14 cellular contexts compared by ENCODE assay signal in the genomic region with DNA sequence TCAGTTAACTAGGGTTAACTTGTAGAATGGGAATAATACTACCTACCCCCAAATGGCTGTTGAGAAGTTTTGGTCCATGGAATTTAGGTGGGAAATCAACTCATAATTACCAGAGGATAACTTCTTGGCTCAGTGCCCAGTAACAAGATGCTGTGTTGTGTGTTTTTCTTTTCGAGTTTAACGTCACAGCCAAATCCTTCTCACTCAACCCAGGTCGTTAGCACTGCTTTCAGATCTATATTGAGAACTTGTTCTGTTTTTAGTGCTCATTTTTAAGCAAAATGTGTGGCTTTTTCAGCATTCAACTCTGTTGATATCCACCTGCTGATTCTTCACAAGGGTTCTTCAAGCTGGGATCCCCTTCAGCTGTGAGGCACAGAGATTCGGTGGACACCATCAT.
DNase-seq lines count a peak whose midpoint lies in the region; ATAC-seq, FAIRE-seq and TF ChIP-seq lines count a peak whose summit lies in the region.
"Had no signal": no experiment of that assay in that cellular context is flagged by ENCODE, and none has a peak within 500 bp of the region (broad histone marks: within the 10 kb centered on the region; RNA-seq: fewer than 3 reads in every experiment).

No MANE protein-coding gene starts in this region.

- POLR2A ChIA-PET in naive thymus-derived CD4-positive, alpha-beta T cell (lab: Charles Lee) = no interaction called here

- no peak overlapping the region for H3K4me3 Mint-ChIP-seq in naive thymus-derived CD4-positive, alpha-beta T cell
- H3K4me3 Mint-ChIP-seq: activated naive CD4-positive, alpha-beta T cell treated with anti-CD3 and anti-CD28 coated beads, Interleukin-2, amount 10 ng/mL, durations not matched to agents 7 days and 5 days had no signal

- H3K27ac Mint-ChIP-seq in naive thymus-derived CD4-positive, alpha-beta T cell = no peak overlapping the region
- H3K27ac Mint-ChIP-seq: activated naive CD4-positive, alpha-beta T cell treated with anti-CD3 and anti-CD28 coated beads, Interleukin-2, amount 10 ng/mL, durations not matched to agents 7 days and 5 days had no signal

- TF ChIP-seq POLR2A in right lobe of liver (IDR thresholded peaks at IDR 0.05) = no peak

- H3K4me1 Mint-ChIP-seq in naive thymus-derived CD4-positive, alpha-beta T cell = peaks cover 0 to 10% (median 2%) of the 10 kb centered on the region in 7 donors

- 55% methylated on average over 4 of the region's 4 CpGs for WGBS in right lobe of liver (ENCODE audit: insufficient coverage, low coverage, low lambda C conversion rate, missing lambda C conversion rate)

- peaks cover 6 to 11% (median 8%) of the 10 kb centered on the region in 5 donors for H3K27me3 Mint-ChIP-seq in naive thymus-derived CD4-positive, alpha-beta T cell

- no peaks in the 10 kb centered on the region for H3K36me3 ChIP-seq in naive thymus-derived CD4-positive, alpha-beta T cell (ENCODE audit: control insufficient read depth in 2 of 3, insufficient read depth in 3 of 3, low read length in 3 of 3)
- H3K36me3 ChIP-seq in right lobe of liver = no peaks in the 10 kb centered on the region

- intact Hi-C loops in naive thymus-derived CD4-positive, alpha-beta T cell (cut with micrococcal nuclease) = loop anchor here in 1 of 2 donors (5.0 kb wide), 1 partner anchor 94 kb away; no protein-coding TSS in a partner anchor
- intact Hi-C loops in right lobe of liver (cut with DNase I) = no loop called here

- no peaks in the 10 kb centered on the region for H3K9me3 ChIP-seq in naive thymus-derived CD4-positive, alpha-beta T cell (ENCODE audit: control insufficient read depth in 2 of 3, low read length in 3 of 3)
- H3K9me3 ChIP-seq in right lobe of liver = no peaks in the 10 kb centered on the region

- H3K9me3 Mint-ChIP-seq in naive thymus-derived CD4-positive, alpha-beta T cell = no peaks in the 10 kb centered on the region
- H3K9me3 Mint-ChIP-seq: activated naive CD4-positive, alpha-beta T cell treated with anti-CD3 and anti-CD28 coated beads, Interleukin-2, amount 10 ng/mL, durations not matched to agents 7 days and 5 days had no signal

- H3K27ac ChIP-seq in naive thymus-derived CD4-positive, alpha-beta T cell (ENCODE audit: low read depth, low read length) = no peak overlapping the region
- H3K27ac ChIP-seq in right lobe of liver = no peak overlapping the region
- H3K27ac ChIP-seq: GM23248 had no signal

- DNase-seq in GM12864 (ENCODE audit: low read depth) (peak; percentile 57), GM19239 (ENCODE audit: insufficient read length, low spot score) (no peak), RKO (ENCODE audit: low spot score) (no peak), NCI-H82 (lab: John Stamatoyannopoulos, UW) (no peak), right lobe of liver (no peak)
- no peak for DNase-seq in naive thymus-derived CD4-positive, alpha-beta T cell
- DNase-seq: activated naive CD4-positive, alpha-beta T cell treated with anti-CD3 and anti-CD28 coated beads, Interleukin-2, amount 10 ng/mL, durations not matched to agents 7 days and 5 days; DMS153; GM23248; NCI-H446 treated with DMSO at 0.1 percent for 48 hours; stimulated activated CD4-positive, alpha-beta T cell treated with anti-CD3 and anti-CD28 coated beads, Interleukin-4, amount 100 ng/mL, for 24 hours; stimulated activated naive CD4-positive, alpha-beta T cell treated with Interleukin-2 at 50 U/mL for 16 hours had no signal

- peak; percentile 59 for ATAC-seq in HG02759 (IDR thresholded peaks at IDR 0.05; ENCODE audit: unreplicated experiment)
- peak; percentile 66 for ATAC-seq in HG03432 (IDR thresholded peaks at IDR 0.05; ENCODE audit: unreplicated experiment)
- ATAC-seq in naive thymus-derived CD4-positive, alpha-beta T cell = no peak
- ATAC-seq in right lobe of liver = no peak

- H3K36me3 Mint-ChIP-seq in naive thymus-derived CD4-positive, alpha-beta T cell = no peaks in the 10 kb centered on the region
- H3K36me3 Mint-ChIP-seq: activated naive CD4-positive, alpha-beta T cell treated with anti-CD3 and anti-CD28 coated beads, Interleukin-2, amount 10 ng/mL, durations not matched to agents 7 days and 5 days had no signal

- H3K4me3 ChIP-seq in GM12864 (ENCODE audit: low read depth, low read length) (no peak overlapping the region), right lobe of liver (no peak overlapping the region)
- H3K4me3 ChIP-seq in naive thymus-derived CD4-positive, alpha-beta T cell (ENCODE audit: low read length) = no peak overlapping the region
- H3K4me3 ChIP-seq: GM23248 had no signal

- H3K4me1 ChIP-seq in naive thymus-derived CD4-positive, alpha-beta T cell (ENCODE audit: control insufficient read depth in 2 of 2, insufficient read depth in 2 of 2, low read length in 2 of 2) = no peaks in the 10 kb centered on the region
- no peaks in the 10 kb centered on the region for H3K4me1 ChIP-seq in right lobe of liver

- peak; percentile 53 for FAIRE-seq in GM19239 (lab: Jason Lieb, UNC)

- H3K27me3 ChIP-seq in naive thymus-derived CD4-positive, alpha-beta T cell (ENCODE audit: control insufficient read depth in 2 of 2, insufficient read depth in 2 of 2, low read length in 2 of 2) = no peaks in the 10 kb centered on the region
- no peaks in the 10 kb centered on the region for H3K27me3 ChIP-seq in right lobe of liver

- no peak for TF ChIP-seq CTCF in GM12864 (IDR thresholded peaks at IDR 0.05; ENCODE audit: low read depth, low read length, missing control alignments)
- no peak for TF ChIP-seq CTCF in right lobe of liver (IDR thresholded peaks at IDR 0.05)

- CTCF ChIA-PET in naive thymus-derived CD4-positive, alpha-beta T cell (lab: Charles Lee) = interaction anchor here (1.1 kb wide), 1 partner anchor 10 kb away, joined by 4 read pairs; no protein-coding TSS in a partner anchor

Comparison
In these comparisons a context has a peak if more than half of its experiments do, and no peak if none do; other contexts are left out.
1. ATAC-seq: peak in HG02759 (single experiment) and HG03432 (single experiment); none in naive thymus-derived CD4-positive, alpha-beta T cell (single experiment) and right lobe of liver (0 of 4).